In genomic region chr1:206560021-206560716, GRCh38 we compare ENCODE assay signal across 9 cellular contexts. TPM values are rescaled to one million over a fixed set of nuclear protein-coding genes. Genes with fewer than 3 reads are reported as not detected.
DNase-seq lines count a peak whose midpoint lies in the region; ATAC-seq and TF ChIP-seq lines count a peak whose summit lies in the region.
"Had no signal": no experiment of that assay in that cellular context is flagged by ENCODE, and none has a peak within 500 bp of the region (broad histone marks: within the 10 kb centered on the region; RNA-seq: fewer than 3 reads in every experiment).

No MANE protein-coding gene starts in this region.

- TF ChIP-seq POLR2A in NB4 (IDR thresholded peaks at IDR 0.05; ENCODE audit: extremely low read depth, insufficient read length): no peak
- TF ChIP-seq POLR2A in body of pancreas (IDR thresholded peaks at IDR 0.05): no peak
- TF ChIP-seq POLR2A in ovary (IDR thresholded peaks at IDR 0.05): no peak

- no peaks in the 10 kb centered on the region for H3K27me3 ChIP-seq in CD4-positive, CD25-positive, alpha-beta regulatory T cell (ENCODE audit: control insufficient read depth, insufficient read depth, low read length)
- H3K27me3 ChIP-seq in body of pancreas: no peaks in the 10 kb centered on the region
- H3K27me3 ChIP-seq in H7 (ENCODE audit: control insufficient read depth, insufficient read depth, low read length): peaks cover 29% of the 10 kb centered on the region
- H3K27me3 ChIP-seq in ovary: no peaks in the 10 kb centered on the region

- peaks cover 15 to 78% (median 56%) of the 10 kb centered on the region in 4 donors for H3K4me1 Mint-ChIP-seq in CD4-positive, CD25-positive, alpha-beta regulatory T cell
- H3K4me1 Mint-ChIP-seq in nephron: peaks cover 50% of the 10 kb centered on the region

- 46 to 48% methylated on average over 10 of the region's 10 CpGs for WGBS in body of pancreas, 2 donors
- WGBS in ovary, 3 donors: 67 to 69% (median 68%) methylated on average over 10 of the region's 10 CpGs

- no peaks in the 10 kb centered on the region for H3K9me3 ChIP-seq in CD4-positive, CD25-positive, alpha-beta regulatory T cell (ENCODE audit: control insufficient read depth in 2 of 2, low read length in 2 of 2)
- H3K9me3 ChIP-seq in body of pancreas (no peaks in the 10 kb centered on the region), ovary (no peaks in the 10 kb centered on the region)

- peaks cover 45% of the 10 kb centered on the region for H3K36me3 Mint-ChIP-seq in CD4-positive, CD25-positive, alpha-beta regulatory T cell
- no peaks in the 10 kb centered on the region for H3K36me3 Mint-ChIP-seq in nephron (ENCODE audit: low read depth)

- peak overlapping the region; percentile 99 for H3K4me3 ChIP-seq in CD4-positive, CD25-positive, alpha-beta regulatory T cell (ENCODE audit: low read depth, low read length)
- H3K4me3 ChIP-seq in NB4 (ENCODE audit: low read depth, low read length) (peak overlapping the region; percentile 79), body of pancreas (no peak overlapping the region), H7 (ENCODE audit: insufficient read depth, low read depth, low read length) (no peak overlapping the region), ovary (no peak overlapping the region)

- H3K36me3 ChIP-seq in CD4-positive, CD25-positive, alpha-beta regulatory T cell (ENCODE audit: control insufficient read depth, insufficient read depth, low read length): peaks cover 42% of the 10 kb centered on the region
- H3K36me3 ChIP-seq in body of pancreas (replicated peaks in 1 of 2; ENCODE audit: insufficient read depth in 1 of 2, low read depth in 2 of 2): no peaks in the 10 kb centered on the region
- H3K36me3 ChIP-seq in H7 (replicated peaks; ENCODE audit: control insufficient read depth, insufficient read depth, low read length): no peaks in the 10 kb centered on the region
- H3K36me3 ChIP-seq in ovary: no peaks in the 10 kb centered on the region

- TF ChIP-seq CTCF in NB4 (IDR thresholded peaks at IDR 0.05; ENCODE audit: low read depth, low read length) (no peak), body of pancreas (IDR thresholded peaks at IDR 0.05) (no peak), nephron (IDR thresholded peaks at IDR 0.05; ENCODE audit: unreplicated experiment in 3 of 3) (no peak), ovary (IDR thresholded peaks at IDR 0.05) (no peak)

- TF ChIP-seq EP300 in ovary (IDR thresholded peaks at IDR 0.05): no peak

- no peaks in the 10 kb centered on the region for H3K27me3 Mint-ChIP-seq in CD4-positive, CD25-positive, alpha-beta regulatory T cell
- H3K27me3 Mint-ChIP-seq in nephron (ENCODE audit: low read depth): peaks cover 71% of the 10 kb centered on the region

- peaks cover 0 to 2% (median 0%) of the 10 kb centered on the region in 7 donors for H3K9me3 Mint-ChIP-seq in CD4-positive, CD25-positive, alpha-beta regulatory T cell
- no peaks in the 10 kb centered on the region for H3K9me3 Mint-ChIP-seq in nephron

- ATAC-seq in CD4-positive, CD25-positive, alpha-beta regulatory T cell (ENCODE audit: low read depth in 2 of 2): no peak
- peak; percentile 19 for ATAC-seq in body of pancreas

- peak overlapping the region; percentile 79 to 96 (median 93) for H3K27ac Mint-ChIP-seq in CD4-positive, CD25-positive, alpha-beta regulatory T cell
- H3K27ac Mint-ChIP-seq in nephron: peak overlapping the region; percentile 93 to 98 (median 94)

- no peak for DNase-seq in CD4-positive, CD25-positive, alpha-beta regulatory T cell
- DNase-seq in NB4 (ENCODE audit: low read depth) (no peak), body of pancreas (peak in 3 of 4 donors; percentile 41 to 62 (median 54)), D341Med (ENCODE audit: low spot score) (no peak), H7 (no peak), ovary (no peak), NCI-H1048 (lab: John Stamatoyannopoulos, UW) (no peak)
- DNase-seq: activated CD8-positive, alpha-beta memory T cell treated with anti-CD3 and anti-CD28 coated beads, Interleukin-2, amount 50 U/mL, for 48 hours had no signal

- H3K4me3 Mint-ChIP-seq in CD4-positive, CD25-positive, alpha-beta regulatory T cell: peak overlapping the region; percentile 92 to 99 (median 96)
- H3K4me3 Mint-ChIP-seq in nephron: peak overlapping the region; percentile 41 to 74 (median 71)

- peak overlapping the region; percentile 83 for H3K27ac ChIP-seq in CD4-positive, CD25-positive, alpha-beta regulatory T cell (ENCODE audit: insufficient read depth, low read length, poor library complexity, severe bottlenecking)
- peak overlapping the region; percentile 23 to 83 (median 67) for H3K27ac ChIP-seq in body of pancreas
- no peak overlapping the region for H3K27ac ChIP-seq in ovary

- intact Hi-C loops in body of pancreas (cut with DNase I): no loop called here
- intact Hi-C loops in ovary (cut with DNase I): no loop called here

- H3K4me1 ChIP-seq in CD4-positive, CD25-positive, alpha-beta regulatory T cell (ENCODE audit: control insufficient read depth, insufficient read depth, low read length, poor library complexity, severe bottlenecking): peaks cover 87% of the 10 kb centered on the region
- peaks cover 60% of the 10 kb centered on the region for H3K4me1 ChIP-seq in body of pancreas
- H3K4me1 ChIP-seq in ovary (ENCODE audit: insufficient read depth): peaks cover 6% of the 10 kb centered on the region

RNA-seq across cellular contexts. Expression of gene EIF2D, which starts 52.1 kb away (rescaled TPM):
- 35.7 TPM for total RNA-seq in CD4-positive, CD25-positive, alpha-beta regulatory T cell
- 10 to 100 TPM; 21.3 to 32.6 (median 26.7) TPM for polyA plus RNA-seq in CD4-positive, CD25-positive, alpha-beta regulatory T cell
- total RNA-seq in body of pancreas (10 to 100 TPM; 25.9 to 55.4 TPM), ovary (10 to 100 TPM; 46.4 to 72.8 (median 53.5) TPM)
- total RNA-seq in H7 (2014; rRNA removed; shearing (Covaris generic)): 77.3 and 106 TPM in 2 replicates
- 10 to 100 TPM; 63.4 to 90.0 TPM for polyA plus RNA-seq in ovary

RNA-seq across cellular contexts. Expression of gene RASSF5, which starts 52.8 kb away (rescaled TPM):
- total RNA-seq in CD4-positive, CD25-positive, alpha-beta regulatory T cell: 158 TPM
- polyA plus RNA-seq in CD4-positive, CD25-positive, alpha-beta regulatory T cell: 100 to 1,000 TPM; 224 to 258 (median 231) TPM
- 10 to 100 TPM; 21.5 to 35.9 TPM for total RNA-seq in body of pancreas
- total RNA-seq in H7 (2014; rRNA removed; shearing (Covaris generic)): 0.24 and 0.70 TPM in 2 replicates
- 10 to 100 TPM in 1 of 7 donors, 1 to 10 TPM in 6; 1.9 to 11.8 (median 5.3) TPM for total RNA-seq in ovary
- polyA plus RNA-seq in ovary: 1 to 10 TPM; 1.8 to 9.0 TPM

Comparison
In these comparisons a context has a peak if more than half of its experiments do, and no peak if none do; other contexts are left out.
1. DNase-seq: peak in body of pancreas (3 of 4); none in CD4-positive, CD25-positive, alpha-beta regulatory T cell (0 of 3), NB4 (single experiment), D341Med (single experiment), H7 (single experiment), ovary (0 of 5) and NCI-H1048 (single experiment).
2. H3K27ac ChIP-seq: peak in CD4-positive, CD25-positive, alpha-beta regulatory T cell (single experiment) and body of pancreas (4 of 4); none in ovary (0 of 2).
3. H3K4me3 ChIP-seq: peak in CD4-positive, CD25-positive, alpha-beta regulatory T cell (single experiment) and NB4 (single experiment); none in body of pancreas (0 of 2), H7 (single experiment) and ovary (single experiment).